ENCODE assay signal across 8 cellular contexts in the genomic region with DNA sequence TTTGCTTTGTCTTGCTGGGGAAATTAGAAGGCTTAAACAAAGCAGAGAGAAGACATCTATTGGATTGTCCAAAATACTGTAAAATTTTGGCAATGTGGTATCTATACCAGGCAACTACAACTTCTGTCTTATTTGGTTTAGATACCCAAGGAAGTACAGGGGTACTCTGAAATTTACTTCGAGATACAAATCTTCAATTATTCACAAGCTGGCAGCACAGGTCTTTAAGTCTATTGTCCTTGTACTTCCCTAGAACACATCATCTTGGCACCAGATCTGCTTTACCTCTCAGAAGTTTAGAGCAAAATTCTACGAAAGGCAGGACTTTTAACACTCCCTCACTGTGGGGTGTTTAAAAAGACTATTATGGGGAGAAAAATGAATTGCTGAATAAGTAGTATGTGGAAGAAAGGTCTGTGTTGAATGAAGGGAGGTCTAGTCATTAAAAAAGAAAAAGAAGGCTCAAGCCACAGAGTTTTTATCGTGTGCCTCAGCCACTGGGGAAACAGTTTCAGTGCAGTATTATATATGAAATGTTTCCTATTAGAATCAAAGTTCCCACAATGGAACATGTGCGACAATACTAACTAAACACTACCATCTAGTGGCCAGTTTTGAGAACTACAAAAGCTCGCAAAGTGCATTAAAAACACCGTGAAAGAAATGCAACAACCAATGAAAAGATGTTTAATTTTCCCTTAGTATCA.
DNase-seq lines count a peak whose midpoint lies in the region; ATAC-seq and TF ChIP-seq lines count a peak whose summit lies in the region.

No MANE protein-coding gene starts in this region.

- peak; percentile 75 for TF ChIP-seq CTCF in CD8-positive, alpha-beta T cell (IDR thresholded peaks at IDR 0.05)
- TF ChIP-seq CTCF in adrenal gland (IDR thresholded peaks at IDR 0.05) = peak; percentile 56 to 79 (median 74)
- TF ChIP-seq CTCF in right atrium auricular region (IDR thresholded peaks at IDR 0.05) = peak; percentile 55 to 85

- POLR2A ChIA-PET in CD8-positive, alpha-beta T cell (lab: Charles Lee) = no interaction called here

- H3K27me3 Mint-ChIP-seq in CD8-positive, alpha-beta T cell (ENCODE audit: low read depth) = peaks cover 2% of the 10 kb centered on the region

- no peaks in the 10 kb centered on the region for H3K9me3 Mint-ChIP-seq in CD8-positive, alpha-beta T cell

- TF ChIP-seq POLR2A in adrenal gland (IDR thresholded peaks at IDR 0.05) = no peak

- H3K4me1 Mint-ChIP-seq in CD8-positive, alpha-beta T cell (ENCODE audit: low read depth) = no peaks in the 10 kb centered on the region

- CTCF ChIA-PET in CD8-positive, alpha-beta T cell (lab: Charles Lee) = interaction anchor here (0.7 to 2.9 kb wide), 11 partner anchors 10 to 1073 kb away, joined by 3 to 13 read pairs (median 3); no protein-coding TSS in a partner anchor

- intact Hi-C loops in CD8-positive, alpha-beta T cell (cut with DNase I, micrococcal nuclease) = loop anchor here (1.0 to 10.0 kb wide), 5 partner anchors 295 to 928 kb away; no protein-coding TSS in a partner anchor
- intact Hi-C loops in adrenal gland (cut with DNase I) = loop anchor here (5.0 to 10.0 kb wide), 4 partner anchors 298 to 415 kb away; no protein-coding TSS in a partner anchor

- no peaks in the 10 kb centered on the region for H3K36me3 Mint-ChIP-seq in CD8-positive, alpha-beta T cell

- H3K27ac ChIP-seq in CD8-positive, alpha-beta T cell (ENCODE audit: low read depth, low read length) = no peak overlapping the region
- H3K27ac ChIP-seq in adrenal gland (no peak overlapping the region), right atrium auricular region (no peak overlapping the region)

- no peaks in the 10 kb centered on the region for H3K27me3 ChIP-seq in CD8-positive, alpha-beta T cell (ENCODE audit: insufficient read depth, low read length)
- peaks cover 8% of the 10 kb centered on the region for H3K27me3 ChIP-seq in adrenal gland
- H3K27me3 ChIP-seq in right atrium auricular region = no peaks in the 10 kb centered on the region

- H3K4me1 ChIP-seq in CD8-positive, alpha-beta T cell (ENCODE audit: insufficient read depth, low read length) = no peaks in the 10 kb centered on the region
- H3K4me1 ChIP-seq in adrenal gland (replicated peaks in 1 of 2) = no peaks in the 10 kb centered on the region
- peaks cover 0 to 5% of the 10 kb centered on the region in 2 donors for H3K4me1 ChIP-seq in right atrium auricular region

- peak; percentile 62 for ATAC-seq in CD8-positive, alpha-beta T cell
- ATAC-seq in GM18867 (IDR thresholded peaks at IDR 0.05; ENCODE audit: unreplicated experiment) (peak; percentile 63), HG03025 (IDR thresholded peaks at IDR 0.05; ENCODE audit: low FRiP score, unreplicated experiment) (peak; percentile 40)

- no peak overlapping the region for H3K4me3 ChIP-seq in CD8-positive, alpha-beta T cell (ENCODE audit: low read depth, low read length)
- H3K4me3 ChIP-seq in adrenal gland (no peak overlapping the region), right atrium auricular region (no peak overlapping the region)

- no peak overlapping the region for H3K4me3 Mint-ChIP-seq in CD8-positive, alpha-beta T cell

- 22 to 23% (median 22%) methylated on average over 6 of the region's 6 CpGs for whole genome bisulfite sequencing in adrenal gland, 4 donors

- H3K27ac Mint-ChIP-seq in CD8-positive, alpha-beta T cell = no peak overlapping the region

- no peaks in the 10 kb centered on the region for H3K36me3 ChIP-seq in CD8-positive, alpha-beta T cell (ENCODE audit: insufficient read depth, low read length)
- H3K36me3 ChIP-seq in adrenal gland (replicated peaks in 1 of 2) = no peaks in the 10 kb centered on the region
- H3K36me3 ChIP-seq in right atrium auricular region = no peaks in the 10 kb centered on the region

- peak in 1 of 7 experiments; percentile 8 for DNase-seq in CD8-positive, alpha-beta T cell
- DNase-seq in NCI-H2227 (lab: John Stamatoyannopoulos, UW; ENCODE audit: unreplicated experiment) (peak; percentile 60), adrenal gland (no peak), right atrium auricular region (ENCODE audit: low spot score) (no peak), retina (peak; percentile 63)
- no peak for DNase-seq in activated CD4-positive, alpha-beta T cell treated with anti-CD3 and anti-CD28 coated beads, Interleukin-2, amount 50 U/mL, for 4 hours

- H3K9me3 ChIP-seq in CD8-positive, alpha-beta T cell (ENCODE audit: low read length) = no peaks in the 10 kb centered on the region
- H3K9me3 ChIP-seq in adrenal gland (replicated peaks in 1 of 3) = no peaks in the 10 kb centered on the region
- H3K9me3 ChIP-seq in right atrium auricular region = no peaks in the 10 kb centered on the region

Comparison
In these comparisons a context has a peak if more than half of its experiments do, and no peak if none do; other contexts are left out.
1. DNase-seq: peak in NCI-H2227 (single experiment) and retina (single experiment); none in adrenal gland (0 of 7), right atrium auricular region (single experiment) and activated CD4-positive, alpha-beta T cell treated with anti-CD3 and anti-CD28 coated beads, Interleukin-2, amount 50 U/mL, for 4 hours (0 of 2).
2. Peak in every context shown above with its lines, with median percentiles within 50 percentile points of each other: ATAC-seq and CTCF ChIP-seq.